In genomic region chr2:42844901-42845685, GRCh38 we compare ENCODE assay signal across 12 cellular contexts. TPM values are rescaled to one million over a fixed set of nuclear protein-coding genes. Genes with fewer than 3 reads are reported as not detected.
DNase-seq lines count a peak whose midpoint lies in the region; ATAC-seq and TF ChIP-seq lines count a peak whose summit lies in the region.
"Had no signal": no experiment of that assay in that cellular context is flagged by ENCODE, and none has a peak within 500 bp of the region (broad histone marks: within the 10 kb centered on the region; RNA-seq: fewer than 3 reads in every experiment).

No MANE protein-coding gene starts in this region.

- H3K27ac Mint-ChIP-seq in type B pancreatic cell, result peak overlapping the region; percentile 65
- H3K27ac Mint-ChIP-seq in stimulated activated effector memory CD8-positive, alpha-beta T cell treated with anti-CD3 and anti-CD28 coated beads, Interleukin-12 subunit alpha, Interleukin-12 subunit beta, amount 100 ng/mL, for 72 hours, result no peak overlapping the region
- H3K27ac Mint-ChIP-seq: activated naive CD8-positive, alpha-beta T cell had no signal

- H3K4me1 Mint-ChIP-seq in type B pancreatic cell (ENCODE audit: unreplicated experiment), result peaks cover 49% of the 10 kb centered on the region
- no peaks in the 10 kb centered on the region for H3K4me1 Mint-ChIP-seq in stimulated activated effector memory CD8-positive, alpha-beta T cell treated with anti-CD3 and anti-CD28 coated beads, Interleukin-12 subunit alpha, Interleukin-12 subunit beta, amount 100 ng/mL, for 72 hours

- TF ChIP-seq POLR2A in GM18505 (IDR thresholded peaks at IDR 0.05; ENCODE audit: borderline replicate concordance, extremely low read depth, insufficient read depth, insufficient read length), result no peak

- DNase-seq in NCI-H1105 treated with DMSO at 0.1 percent for 48 hours (lab: John Stamatoyannopoulos, UW), result peak; percentile 28
- no peak for DNase-seq in NCI-H1105 (lab: John Stamatoyannopoulos, UW)
- peak; percentile 58 for DNase-seq in epithelial cell of esophagus (ENCODE audit: low read depth)
- peak; percentile 87 for DNase-seq in mesenteric fat pad (ENCODE audit: low spot score)
- DNase-seq in type B pancreatic cell (ENCODE audit: extremely low spot score, unreplicated experiment), result no peak
- DNase-seq in stimulated activated effector memory CD8-positive, alpha-beta T cell treated with anti-CD3 and anti-CD28 coated beads, Interleukin-12 subunit alpha, Interleukin-12 subunit beta, amount 100 ng/mL, for 72 hours (ENCODE audit: low spot score in 2 of 2), result no peak
- DNase-seq: NCI-H526 treated with DMSO at 0.1 percent for 48 hours, occipital lobe had no signal

- TF ChIP-seq CTCF in epithelial cell of esophagus (IDR thresholded peaks at IDR 0.05; ENCODE audit: insufficient read depth, low read depth, low read length, missing control alignments) (no peak), type B pancreatic cell (conservative IDR thresholded peaks at IDR 0.05) (no peak)

- H3K9me3 Mint-ChIP-seq in type B pancreatic cell, result no peaks in the 10 kb centered on the region
- no peaks in the 10 kb centered on the region for H3K9me3 Mint-ChIP-seq in stimulated activated effector memory CD8-positive, alpha-beta T cell treated with anti-CD3 and anti-CD28 coated beads, Interleukin-12 subunit alpha, Interleukin-12 subunit beta, amount 100 ng/mL, for 72 hours

- H3K27me3 Mint-ChIP-seq in type B pancreatic cell, result no peaks in the 10 kb centered on the region
- H3K27me3 Mint-ChIP-seq: activated naive CD8-positive, alpha-beta T cell had no signal

- no peak overlapping the region for H3K4me3 ChIP-seq in epithelial cell of esophagus (ENCODE audit: low read length)

- H3K36me3 Mint-ChIP-seq in type B pancreatic cell, result peaks cover 4% of the 10 kb centered on the region
- no peaks in the 10 kb centered on the region for H3K36me3 Mint-ChIP-seq in stimulated activated effector memory CD8-positive, alpha-beta T cell treated with anti-CD3 and anti-CD28 coated beads, Interleukin-12 subunit alpha, Interleukin-12 subunit beta, amount 100 ng/mL, for 72 hours

- ATAC-seq in GM18505 (IDR thresholded peaks at IDR 0.05; ENCODE audit: unreplicated experiment), result no peak
- no peak for ATAC-seq in stimulated activated effector memory CD8-positive, alpha-beta T cell treated with anti-CD3 and anti-CD28 coated beads, Interleukin-12 subunit alpha, Interleukin-12 subunit beta, amount 100 ng/mL, for 72 hours
- no peak for ATAC-seq in HG02885 (IDR thresholded peaks at IDR 0.05; ENCODE audit: poor library complexity, unreplicated experiment)

- H3K4me3 Mint-ChIP-seq in type B pancreatic cell, result peak overlapping the region; percentile 20
- no peak overlapping the region for H3K4me3 Mint-ChIP-seq in stimulated activated effector memory CD8-positive, alpha-beta T cell treated with anti-CD3 and anti-CD28 coated beads, Interleukin-12 subunit alpha, Interleukin-12 subunit beta, amount 100 ng/mL, for 72 hours
- H3K4me3 Mint-ChIP-seq: activated naive CD8-positive, alpha-beta T cell had no signal

RNA-seq across cellular contexts. Expression of gene HAAO, which starts 52.7 kb away (rescaled TPM):
- total RNA-seq in mesenteric fat pad (2.8 TPM), type B pancreatic cell (ENCODE audit: low replicate concordance) (9.4 and 10.0 TPM in 2 replicates)
- total RNA-seq: glomerular endothelial cell had no signal

Comparison
In these comparisons a context has a peak if more than half of its experiments do, and no peak if none do; other contexts are left out.
1. DNase-seq: peak in NCI-H1105 treated with DMSO at 0.1 percent for 48 hours (single experiment), epithelial cell of esophagus (single experiment) and mesenteric fat pad (single experiment); none in NCI-H1105 (single experiment), type B pancreatic cell (single experiment) and stimulated activated effector memory CD8-positive, alpha-beta T cell treated with anti-CD3 and anti-CD28 coated beads, Interleukin-12 subunit alpha, Interleukin-12 subunit beta, amount 100 ng/mL, for 72 hours (0 of 2).